13 cellular contexts compared by ENCODE assay signal in the genomic region with DNA sequence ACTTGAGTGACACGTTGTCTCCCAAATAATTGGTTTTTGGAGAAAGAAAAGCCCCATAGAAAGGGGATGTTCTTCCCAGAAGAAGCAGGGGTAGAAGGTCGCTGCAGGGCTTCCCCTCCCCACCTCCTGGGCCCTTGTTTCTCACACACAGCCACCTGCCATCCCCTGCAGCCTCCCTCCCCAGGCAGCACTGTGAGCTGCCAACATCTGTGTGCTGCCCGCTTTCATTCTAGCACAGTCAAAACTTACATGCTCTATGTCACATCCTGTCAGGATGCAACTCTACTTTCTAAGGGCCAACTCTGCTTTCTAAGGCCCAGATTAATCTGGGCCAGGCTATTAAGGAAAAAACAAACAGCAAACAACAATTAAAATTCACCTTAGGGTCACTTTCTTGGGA.
DNase-seq lines count a peak whose midpoint lies in the region; ATAC-seq and TF ChIP-seq lines count a peak whose summit lies in the region.
"Had no signal": no experiment of that assay in that cellular context is flagged by ENCODE, and none has a peak within 500 bp of the region (broad histone marks: within the 10 kb centered on the region; RNA-seq: fewer than 3 reads in every experiment).

No MANE protein-coding gene starts in this region.

- ATAC-seq in GM18867 (IDR thresholded peaks at IDR 0.05; ENCODE audit: unreplicated experiment), result peak; percentile 96
- ATAC-seq in GM21786 (IDR thresholded peaks at IDR 0.05; ENCODE audit: unreplicated experiment), result peak; percentile 96
- ATAC-seq in HG03439 (IDR thresholded peaks at IDR 0.05; ENCODE audit: unreplicated experiment), result peak; percentile 83
- ATAC-seq in naive thymus-derived CD4-positive, alpha-beta T cell, result no peak

- H3K27me3 ChIP-seq in naive thymus-derived CD4-positive, alpha-beta T cell (ENCODE audit: control insufficient read depth in 2 of 2, insufficient read depth in 2 of 2, low read length in 2 of 2), result no peaks in the 10 kb centered on the region
- no peaks in the 10 kb centered on the region for H3K27me3 ChIP-seq in hepatocyte

- H3K79me2 ChIP-seq in hepatocyte, result no peaks in the 10 kb centered on the region

- H3K27ac ChIP-seq in naive thymus-derived CD4-positive, alpha-beta T cell (ENCODE audit: low read depth, low read length), result no peak overlapping the region
- no peak overlapping the region for H3K27ac ChIP-seq in hepatocyte
- H3K27ac ChIP-seq: HL-60 had no signal

- no peaks in the 10 kb centered on the region for H3K9me3 ChIP-seq in naive thymus-derived CD4-positive, alpha-beta T cell (ENCODE audit: control insufficient read depth in 2 of 3, low read length in 3 of 3)
- no peaks in the 10 kb centered on the region for H3K9me3 ChIP-seq in hepatocyte (ENCODE audit: low read depth)

- H3K4me1 ChIP-seq in naive thymus-derived CD4-positive, alpha-beta T cell (ENCODE audit: control insufficient read depth in 2 of 2, insufficient read depth in 2 of 2, low read length in 2 of 2), result no peaks in the 10 kb centered on the region
- no peaks in the 10 kb centered on the region for H3K4me1 ChIP-seq in hepatocyte (ENCODE audit: insufficient read depth)

- H3K4me2 ChIP-seq in hepatocyte, result no peak overlapping the region

- H3K4me3 Mint-ChIP-seq in naive thymus-derived CD4-positive, alpha-beta T cell, result no peak overlapping the region
- H3K4me3 Mint-ChIP-seq: activated naive CD8-positive, alpha-beta T cell had no signal

- DNase-seq in dermis blood vessel endothelial cell (peak; percentile 10), Ammon's horn (ENCODE audit: low spot score) (no peak), NOMO-1 (lab: John Stamatoyannopoulos, UW; ENCODE audit: unreplicated experiment in 2 of 2) (no peak), hepatocyte (ENCODE audit: low spot score) (no peak)
- DNase-seq in naive thymus-derived CD4-positive, alpha-beta T cell, result no peak
- DNase-seq: DMS79, NCI-H510A, T1000 had no signal

- H4K20me1 ChIP-seq in hepatocyte (ENCODE audit: insufficient read depth, poor library complexity, severe bottlenecking), result no peaks in the 10 kb centered on the region

- whole genome bisulfite sequencing in hepatocyte (ENCODE audit: low lambda C conversion rate, missing lambda C conversion rate), result 85% methylated on average over 3 of the region's 3 CpGs

- H3K27me3 Mint-ChIP-seq in naive thymus-derived CD4-positive, alpha-beta T cell, result peaks cover 0 to 6% (median 0%) of the 10 kb centered on the region in 5 donors

- POLR2A ChIA-PET in naive thymus-derived CD4-positive, alpha-beta T cell (lab: Charles Lee), result no interaction called here

- no peak overlapping the region for H3K27ac Mint-ChIP-seq in naive thymus-derived CD4-positive, alpha-beta T cell
- H3K27ac Mint-ChIP-seq: activated naive CD8-positive, alpha-beta T cell had no signal

- H3K4me3 ChIP-seq in naive thymus-derived CD4-positive, alpha-beta T cell (ENCODE audit: low read length), result no peak overlapping the region
- no peak overlapping the region for H3K4me3 ChIP-seq in hepatocyte

- TF ChIP-seq CTCF in hepatocyte (IDR thresholded peaks at IDR 0.05; ENCODE audit: poor library complexity), result no peak

- H3K4me1 Mint-ChIP-seq in naive thymus-derived CD4-positive, alpha-beta T cell, result no peaks in the 10 kb centered on the region

- no peaks in the 10 kb centered on the region for H3K36me3 ChIP-seq in naive thymus-derived CD4-positive, alpha-beta T cell (ENCODE audit: control insufficient read depth in 2 of 3, insufficient read depth in 3 of 3, low read length in 3 of 3)
- no peaks in the 10 kb centered on the region for H3K36me3 ChIP-seq in hepatocyte (replicated peaks; ENCODE audit: insufficient read depth, low read depth)

- CTCF ChIA-PET in naive thymus-derived CD4-positive, alpha-beta T cell (lab: Charles Lee), result no interaction called here

- H3K36me3 Mint-ChIP-seq in naive thymus-derived CD4-positive, alpha-beta T cell, result no peaks in the 10 kb centered on the region
- H3K36me3 Mint-ChIP-seq: activated naive CD8-positive, alpha-beta T cell had no signal

- H3K9me3 Mint-ChIP-seq in naive thymus-derived CD4-positive, alpha-beta T cell, result peaks cover 0 to 7% (median 0%) of the 10 kb centered on the region in 11 donors

- H3K9me2 ChIP-seq in hepatocyte (replicated peaks; ENCODE audit: insufficient read depth), result no peaks in the 10 kb centered on the region

- intact Hi-C loops in naive thymus-derived CD4-positive, alpha-beta T cell (cut with micrococcal nuclease), result no loop called here

- H2AFZ ChIP-seq in hepatocyte, result no peak overlapping the region
